Comparison of ENCODE assay signal across 8 cellular contexts in the genomic region with DNA sequence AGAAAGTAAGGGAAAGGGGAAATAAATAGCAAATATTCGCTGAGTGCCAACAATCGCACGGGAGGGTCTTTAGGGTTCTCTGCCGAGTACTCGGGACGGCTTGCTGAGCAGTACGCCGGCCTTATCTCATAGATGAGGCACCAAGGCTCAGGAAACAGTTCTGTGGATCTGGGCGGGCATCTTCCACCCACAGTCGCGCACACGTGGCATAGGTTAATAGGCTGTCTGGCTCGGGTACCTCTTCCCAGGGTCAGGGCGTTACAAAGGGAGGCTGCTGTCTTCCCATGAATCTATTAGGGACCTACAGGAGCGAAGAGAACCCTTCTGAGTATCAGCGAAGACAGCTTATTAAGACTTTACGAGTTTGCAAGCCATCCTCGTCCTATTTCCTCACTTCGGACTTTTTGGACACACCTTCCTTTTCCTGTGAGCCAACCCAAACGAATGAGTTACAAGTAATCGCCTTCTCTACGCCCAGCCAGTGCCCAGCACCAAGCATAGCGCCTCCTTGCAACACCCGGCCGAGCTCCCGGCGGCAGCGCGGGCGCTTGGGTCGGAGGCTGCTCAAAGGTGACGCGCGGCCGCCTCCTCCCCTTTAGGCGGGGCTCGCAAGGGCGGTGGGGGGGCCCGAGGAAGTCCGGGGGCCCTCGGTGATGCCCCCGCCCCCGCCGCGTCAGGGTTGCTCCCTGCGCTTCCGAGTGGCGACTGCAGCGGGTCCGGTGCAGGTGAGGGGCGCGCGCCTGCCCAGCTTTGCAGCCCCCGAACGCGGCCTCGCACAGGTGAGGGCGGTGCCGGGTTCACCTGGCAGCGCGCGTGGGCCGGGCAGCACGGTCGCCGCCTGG. TPM values are rescaled to one million over a fixed set of nuclear protein-coding genes. Genes with fewer than 3 reads are reported as not detected.
DNase-seq lines count a peak whose midpoint lies in the region; ATAC-seq and TF ChIP-seq lines count a peak whose summit lies in the region.

Gene MCTP2, plus strand, starts transcription at position 676 of the 842 bp plus-strand sequence. CDS start 66,705 bp downstream, outside the sequence.

- peak; percentile 88 for DNase-seq in CMK (ENCODE audit: low read depth)
- peak; percentile 85 for DNase-seq in SK-N-SH
- DNase-seq in activated naive CD4-positive, alpha-beta T cell treated with anti-CD3 and anti-CD28 coated beads, Interleukin-2, amount 50 U/mL, for 16 hours, result peak; percentile 83
- peak; percentile 68 for DNase-seq in right atrium auricular region (ENCODE audit: low spot score)
- no peak for DNase-seq in skeletal muscle cell (ENCODE audit: low read depth)
- DNase-seq in cerebellar cortex (ENCODE audit: low spot score), result no peak

- no peaks in the 10 kb centered on the region for H3K36me3 ChIP-seq in HUES48 (ENCODE audit: control insufficient read depth, insufficient read depth, low read length)
- no peaks in the 10 kb centered on the region for H3K36me3 ChIP-seq in SK-N-SH (replicated peaks in 1 of 2; ENCODE audit: control insufficient read depth in 1 of 2, insufficient read depth in 2 of 2, low read length in 1 of 2)
- no peaks in the 10 kb centered on the region for H3K36me3 ChIP-seq in right atrium auricular region

- H3K4me3 ChIP-seq in HUES48 (ENCODE audit: low read depth, low read length) (peak within 1 kb of the TSS; percentile 82), SK-N-SH (ENCODE audit: low read depth in 2 of 2, low read length in 1 of 2) (peak within 1 kb of the TSS; percentile 52 to 53), right atrium auricular region (peak within 1 kb of the TSS; percentile 33 to 52), skeletal muscle cell (ENCODE audit: low read depth, low read length) (peak within 1 kb of the TSS; percentile 42)

- POLR2A ChIA-PET in SK-N-SH (lab: Yijun Ruan, JAX), result interaction anchor here (0.6 to 1.4 kb wide), 4 partner anchors 9 to 66 kb away, joined by 3 to 4 read pairs (median 3); no protein-coding TSS in a partner anchor

- H3F3A ChIP-seq in SK-N-SH (replicated peaks; ENCODE audit: insufficient read depth), result no peaks in the 10 kb centered on the region

- no peaks in the 10 kb centered on the region for H3K9me3 ChIP-seq in HUES48 (ENCODE audit: control insufficient read depth, insufficient read depth, low read length)
- no peaks in the 10 kb centered on the region; the same call in 1 of the 2 replicates for H3K9me3 ChIP-seq in SK-N-SH
- no peaks in the 10 kb centered on the region for H3K9me3 ChIP-seq in right atrium auricular region

- no peaks in the 10 kb centered on the region for H4K20me1 ChIP-seq in SK-N-SH (ENCODE audit: insufficient read depth)

- TF ChIP-seq EP300 in SK-N-SH (IDR thresholded peaks at IDR 0.05; ENCODE audit: borderline replicate concordance in 1 of 2, low read depth in 1 of 2, low read length in 1 of 2), result no peak

- CTCF ChIA-PET in SK-N-SH (lab: Yijun Ruan, JAX), result interaction anchor here (0.6 to 3.6 kb wide), 9 partner anchors 8 to 345 kb away, joined by 3 to 12 read pairs (median 6); no protein-coding TSS in a partner anchor

- H3K9ac ChIP-seq in HUES48 (ENCODE audit: low read depth, low read length), result peak within 1 kb of the TSS; percentile 49
- no peak within 1 kb of the TSS; the same call in 1 of the 2 replicates for H3K9ac ChIP-seq in SK-N-SH

- peak; percentile 66 for ATAC-seq in GM21381 (IDR thresholded peaks at IDR 0.05; ENCODE audit: unreplicated experiment)

- H2AFZ ChIP-seq in SK-N-SH (ENCODE audit: low read depth), result peak within 1 kb of the TSS; percentile 70

- H3K4me2 ChIP-seq in SK-N-SH, result peak within 1 kb of the TSS; percentile 60

- no peaks in the 10 kb centered on the region for H3K9me2 ChIP-seq in SK-N-SH

- H3K27me3 ChIP-seq in HUES48 (ENCODE audit: control insufficient read depth, insufficient read depth, low read length), result peaks cover 35% of the 10 kb centered on the region
- H3K27me3 ChIP-seq in SK-N-SH (ENCODE audit: insufficient read depth), result no peaks in the 10 kb centered on the region
- H3K27me3 ChIP-seq in right atrium auricular region, result peaks cover 0 to 7% of the 10 kb centered on the region in 2 donors

- no peak for TF ChIP-seq RAD21 in SK-N-SH (IDR thresholded peaks at IDR 0.05; ENCODE audit: low read length)

- WGBS in SK-N-SH (ENCODE audit: low lambda C conversion rate), result 5% methylated on average over 26 of the region's 66 CpGs

- H3K79me2 ChIP-seq in SK-N-SH (ENCODE audit: insufficient read depth), result no peaks in the 10 kb centered on the region

- no peak for TF ChIP-seq CTCF in SK-N-SH (IDR thresholded peaks at IDR 0.05)
- no peak for TF ChIP-seq CTCF in right atrium auricular region (IDR thresholded peaks at IDR 0.05)

- peaks cover 32% of the 10 kb centered on the region for H3K4me1 ChIP-seq in HUES48 (ENCODE audit: control insufficient read depth, insufficient read depth, low read length)
- H3K4me1 ChIP-seq in SK-N-SH (ENCODE audit: control insufficient read depth in 1 of 2, insufficient read depth in 2 of 2, low read depth in 1 of 2, low read length in 1 of 2), result peaks cover 0 to 5% of the 10 kb centered on the region in 2 experiments; a peak in 2 of 4 replicates
- H3K4me1 ChIP-seq in right atrium auricular region, result peaks cover 0 to 17% of the 10 kb centered on the region in 2 donors

- H3K27ac ChIP-seq in HUES48 (ENCODE audit: low read depth, low read length), result peak within 1 kb of the TSS; percentile 5
- H3K27ac ChIP-seq in SK-N-SH (ENCODE audit: low read depth in 2 of 2, low read length in 1 of 2), result peak within 1 kb of the TSS in 1 of 2 experiments; percentile 68; a peak in 2 of 4 replicates
- H3K27ac ChIP-seq in right atrium auricular region, result no peak within 1 kb of the TSS

TF ChIP-seq in SK-N-SH, 30 proteins besides CTCF, POLR2A, EP300 and RAD21:
- TF ChIP-seq GATA2 (CRISPR knock-in tag; IDR thresholded peaks at IDR 0.05), result peak; percentile 44; the same call in 1 of the 2 replicates
- TF ChIP-seq, protein P1, sequence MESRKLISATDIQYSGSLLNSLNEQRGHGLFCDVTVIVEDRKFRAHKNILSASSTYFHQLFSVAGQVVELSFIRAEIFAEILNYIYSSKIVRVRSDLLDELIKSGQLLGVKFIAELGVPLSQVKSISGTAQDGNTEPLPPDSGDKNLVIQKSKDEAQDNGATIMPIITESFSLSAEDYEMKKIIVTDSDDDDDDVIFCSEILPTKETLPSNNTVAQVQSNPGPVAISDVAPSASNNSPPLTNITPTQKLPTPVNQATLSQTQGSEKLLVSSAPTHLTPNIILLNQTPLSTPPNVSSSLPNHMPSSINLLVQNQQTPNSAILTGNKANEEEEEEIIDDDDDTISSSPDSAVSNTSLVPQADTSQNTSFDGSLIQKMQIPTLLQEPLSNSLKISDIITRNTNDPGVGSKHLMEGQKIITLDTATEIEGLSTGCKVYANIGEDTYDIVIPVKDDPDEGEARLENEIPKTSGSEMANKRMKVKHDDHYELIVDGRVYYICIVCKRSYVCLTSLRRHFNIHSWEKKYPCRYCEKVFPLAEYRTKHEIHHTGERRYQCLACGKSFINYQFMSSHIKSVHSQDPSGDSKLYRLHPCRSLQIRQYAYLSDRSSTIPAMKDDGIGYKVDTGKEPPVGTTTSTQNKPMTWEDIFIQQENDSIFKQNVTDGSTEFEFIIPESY (IDR thresholded peaks at IDR 0.05; ENCODE audit: borderline replicate concordance, low read depth), result no peak
- peak; percentile 76; the same call in 1 of the 2 replicates for TF ChIP-seq MXI1 (IDR thresholded peaks at IDR 0.05; ENCODE audit: low read depth, low read length)
- no peak for TF ChIP-seq SIN3A (IDR thresholded peaks at IDR 0.05; ENCODE audit: borderline replicate concordance, low read depth, low read length)
- no peak for TF ChIP-seq SMC3 (IDR thresholded peaks at IDR 0.05; ENCODE audit: low read depth, low read length)
- TF ChIP-seq MAX (IDR thresholded peaks at IDR 0.05; ENCODE audit: low read depth), result no peak
- TF ChIP-seq, protein P2, sequence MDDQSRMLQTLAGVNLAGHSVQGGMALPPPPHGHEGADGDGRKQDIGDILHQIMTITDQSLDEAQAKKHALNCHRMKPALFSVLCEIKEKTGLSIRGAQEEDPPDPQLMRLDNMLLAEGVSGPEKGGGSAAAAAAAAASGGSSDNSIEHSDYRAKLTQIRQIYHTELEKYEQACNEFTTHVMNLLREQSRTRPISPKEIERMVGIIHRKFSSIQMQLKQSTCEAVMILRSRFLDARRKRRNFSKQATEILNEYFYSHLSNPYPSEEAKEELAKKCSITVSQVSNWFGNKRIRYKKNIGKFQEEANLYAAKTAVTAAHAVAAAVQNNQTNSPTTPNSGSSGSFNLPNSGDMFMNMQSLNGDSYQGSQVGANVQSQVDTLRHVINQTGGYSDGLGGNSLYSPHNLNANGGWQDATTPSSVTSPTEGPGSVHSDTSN (IDR thresholded peaks at IDR 0.05), result no peak
- TF ChIP-seq USF2 (IDR thresholded peaks at IDR 0.05; ENCODE audit: borderline replicate concordance, low read depth, low read length), result no peak

RNA-seq across cellular contexts. Expression of gene MCTP2, which starts in this region (rescaled TPM):
- polyA plus RNA-seq in SK-N-SH (2012; rRNA removed), result 0.26 and 0.52 TPM in 2 replicates
- 0.13 and 0.38 TPM in 2 replicates for polyA plus RNA-seq in SK-N-SH (2012; cell fraction: cytosol; rRNA removed)
- polyA plus RNA-seq in SK-N-SH (2012; cell fraction: nucleus; rRNA removed), result 0.23 and 0.82 TPM in 2 replicates
- 1 to 10 TPM; 2.0 to 5.6 TPM for total RNA-seq in right atrium auricular region

Comparison
In these comparisons a context has a peak if more than half of its experiments do, and no peak if none do; other contexts are left out.
1. Peak in DNase-seq, H3K4me3 ChIP-seq and H3K4me2 ChIP-seq in SK-N-SH; RNA of the gene not detected or under 1 TPM.
2. DNase-seq: peak in CMK (single experiment), activated naive CD4-positive, alpha-beta T cell treated with anti-CD3 and anti-CD28 coated beads, Interleukin-2, amount 50 U/mL, for 16 hours (single experiment) and right atrium auricular region (single experiment); none in skeletal muscle cell (single experiment) and cerebellar cortex (single experiment).
3. Peak in every context shown above with its lines, with median percentiles within 50 percentile points of each other: H3K4me3 ChIP-seq.